8 cellular contexts compared by ENCODE assay signal in genomic region chr16:2926660-2927646, GRCh38. TPM values are rescaled to one million over a fixed set of nuclear protein-coding genes. Genes with fewer than 3 reads are reported as not detected.
A peak's percentile ranks its signal among the peaks of the same experiment; 100 is the strongest.
DNase-seq lines count a peak whose midpoint lies in the region; ATAC-seq lines count a peak whose summit lies in the region.

No MANE protein-coding gene starts in this region.

- DNase-seq in ELR (ENCODE audit: low read depth), result peak; percentile 88
- peak in 73 of 76 experiments; percentile 13 to 89 (median 74) for DNase-seq in HUDEP-2 (lab: John Stamatoyannopoulos, UW; ENCODE audit: unreplicated experiment in 76 of 76)
- DNase-seq in NOMO-1 treated with DMSO at 0.1 percent for 48 hours (lab: John Stamatoyannopoulos, UW; ENCODE audit: unreplicated experiment), result peak; percentile 79
- peak; percentile 93 for DNase-seq in activated CD8-positive, alpha-beta memory T cell treated with anti-CD3 and anti-CD28 coated beads for 24 hours
- peak; percentile 74 to 83 (median 76) for DNase-seq in effector memory CD4-positive, alpha-beta T cell
- peak; percentile 91 for DNase-seq in mesenteric fat pad (ENCODE audit: low spot score)
- DNase-seq in stimulated activated CD8-positive, alpha-beta memory T cell treated with anti-CD3 and anti-CD28 coated beads, Interleukin-15, amount 100 ng/mL, for 1 hour (ENCODE audit: low read depth), result peak; percentile 82

- no peak overlapping the region for H3K27ac ChIP-seq in effector memory CD4-positive, alpha-beta T cell (ENCODE audit: insufficient read depth, low read length, poor library complexity, severe bottlenecking)

- peaks cover 15% of the 10 kb centered on the region for H3K36me3 ChIP-seq in effector memory CD4-positive, alpha-beta T cell (ENCODE audit: control insufficient read depth, insufficient read depth, low read length)

- no peak for ATAC-seq in HG03039 (IDR thresholded peaks at IDR 0.05; ENCODE audit: unreplicated experiment)

- H3K9me3 ChIP-seq in effector memory CD4-positive, alpha-beta T cell (ENCODE audit: control insufficient read depth, low read length), result no peaks in the 10 kb centered on the region

- H3K27me3 ChIP-seq in effector memory CD4-positive, alpha-beta T cell (replicated peaks; ENCODE audit: control insufficient read depth, insufficient read depth, low read length, poor library complexity, severe bottlenecking), result no peaks in the 10 kb centered on the region

- H3K4me3 ChIP-seq in effector memory CD4-positive, alpha-beta T cell (ENCODE audit: insufficient read depth, low read depth, low read length, poor library complexity, severe bottlenecking), result no peak overlapping the region

- H3K4me1 ChIP-seq in effector memory CD4-positive, alpha-beta T cell (ENCODE audit: control insufficient read depth, insufficient read depth, low read length, poor library complexity, severe bottlenecking), result no peaks in the 10 kb centered on the region

RNA-seq across cellular contexts. Expression of gene FLYWCH1, which starts 15.2 kb away (rescaled TPM):
- 32.0 TPM for total RNA-seq in mesenteric fat pad

RNA-seq across cellular contexts. Expression of gene KREMEN2, which starts 37.1 kb away (rescaled TPM):
- not detected for total RNA-seq in mesenteric fat pad

RNA-seq across cellular contexts. Expression of gene PAQR4, which starts 42.2 kb away (rescaled TPM):
- 4.5 TPM for total RNA-seq in mesenteric fat pad

RNA-seq across cellular contexts. Expression of gene FLYWCH2, which starts 43.9 kb away (rescaled TPM):
- 21.5 TPM for total RNA-seq in mesenteric fat pad

RNA-seq across cellular contexts. Expression of gene PKMYT1, which starts 53.3 kb away (rescaled TPM):
- 0.58 TPM for total RNA-seq in mesenteric fat pad
